In the genomic region with DNA sequence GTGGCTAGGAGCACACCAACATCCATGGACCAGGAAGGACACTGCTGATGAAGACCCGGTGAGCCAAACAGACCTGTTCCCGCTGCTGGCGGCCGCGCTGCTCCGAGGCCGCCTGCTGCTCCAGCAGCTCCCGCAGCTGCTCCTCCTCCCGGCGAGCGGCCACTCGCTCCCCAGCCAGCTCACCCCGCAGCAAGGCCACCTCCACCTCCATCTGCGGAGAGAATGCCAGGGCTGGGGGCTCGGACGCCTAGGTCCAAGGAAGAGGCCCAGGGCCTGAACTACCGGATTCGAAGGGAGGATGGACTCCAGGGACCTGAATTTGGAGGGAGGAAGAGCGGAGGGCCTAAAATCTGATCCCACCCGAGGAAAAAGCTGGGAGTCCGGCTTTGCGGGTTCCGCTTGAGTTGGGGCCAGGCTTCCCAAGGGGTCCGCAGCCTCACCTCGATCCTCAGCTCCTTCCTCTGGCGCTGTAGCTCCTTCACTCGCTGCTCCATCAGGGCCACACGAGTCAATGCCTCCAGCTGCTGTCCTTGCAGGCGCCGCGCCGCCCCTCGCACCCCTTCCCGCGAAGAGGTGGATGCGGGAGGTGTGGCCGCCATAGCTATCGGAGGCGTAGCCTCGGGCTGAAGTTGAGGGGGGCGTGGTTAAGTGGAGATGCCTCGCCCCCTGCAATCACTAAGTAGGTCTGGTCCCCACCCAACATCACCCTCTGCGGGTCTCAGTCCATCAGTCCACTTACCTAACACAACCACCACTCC, we compare ENCODE assay signal across 1 cellular context.
TF ChIP-seq lines count a peak whose summit lies in the region.

No MANE protein-coding gene starts in this region.

TF ChIP-seq in GM23338, 12 proteins besides CTCF, POLR2A, EP300 and RAD21:
- TF ChIP-seq POLR2AphosphoS5 (IDR thresholded peaks at IDR 0.05; ENCODE audit: low read depth), result peak; percentile 70
- TF ChIP-seq JUNB (IDR thresholded peaks at IDR 0.05; ENCODE audit: unreplicated experiment), result no peak
